14 cellular contexts compared by ENCODE assay signal in genomic region chrX:1778817-1779216, GRCh38.
DNase-seq lines count a peak whose midpoint lies in the region; ATAC-seq lines count a peak whose summit lies in the region.
"Had no signal": no experiment of that assay in that cellular context is flagged by ENCODE, and none has a peak within 500 bp of the region (broad histone marks: within the 10 kb centered on the region; RNA-seq: fewer than 3 reads in every experiment).

No MANE protein-coding gene starts in this region.

- no peak overlapping the region for H3K27ac Mint-ChIP-seq in activated naive CD8-positive, alpha-beta T cell treated with anti-CD3 and anti-CD28 coated beads, Interleukin-2, amount 50 U/mL, for 24 hours
- no peak overlapping the region for H3K27ac Mint-ChIP-seq in activated naive CD8-positive, alpha-beta T cell treated with anti-CD3 and anti-CD28 coated beads for 36 hours
- H3K27ac Mint-ChIP-seq in activated T-helper 17 cell treated with anti-CD3 and anti-CD28 coated beads, Interleukin-2, amount 50 U/mL, for 72 hours, result no peak overlapping the region

- H3K9me3 Mint-ChIP-seq in activated naive CD8-positive, alpha-beta T cell treated with anti-CD3 and anti-CD28 coated beads, Interleukin-2, amount 50 U/mL, for 24 hours, result peaks cover 3% of the 10 kb centered on the region
- peaks cover 6% of the 10 kb centered on the region for H3K9me3 Mint-ChIP-seq in activated naive CD8-positive, alpha-beta T cell treated with anti-CD3 and anti-CD28 coated beads for 36 hours
- H3K9me3 Mint-ChIP-seq in activated T-helper 17 cell treated with anti-CD3 and anti-CD28 coated beads, Interleukin-2, amount 50 U/mL, for 72 hours, result peaks cover 12% of the 10 kb centered on the region

- H3K4me3 Mint-ChIP-seq in activated naive CD8-positive, alpha-beta T cell treated with anti-CD3 and anti-CD28 coated beads, Interleukin-2, amount 50 U/mL, for 24 hours, result no peak overlapping the region
- H3K4me3 Mint-ChIP-seq in activated naive CD8-positive, alpha-beta T cell treated with anti-CD3 and anti-CD28 coated beads for 36 hours, result no peak overlapping the region
- no peak overlapping the region for H3K4me3 Mint-ChIP-seq in activated T-helper 17 cell treated with anti-CD3 and anti-CD28 coated beads, Interleukin-2, amount 50 U/mL, for 72 hours

- H3K27me3 Mint-ChIP-seq in activated naive CD8-positive, alpha-beta T cell treated with anti-CD3 and anti-CD28 coated beads, Interleukin-2, amount 50 U/mL, for 24 hours, result peaks cover 2% of the 10 kb centered on the region
- no peaks in the 10 kb centered on the region for H3K27me3 Mint-ChIP-seq in activated naive CD8-positive, alpha-beta T cell treated with anti-CD3 and anti-CD28 coated beads for 36 hours
- peaks cover 2% of the 10 kb centered on the region for H3K27me3 Mint-ChIP-seq in activated T-helper 17 cell treated with anti-CD3 and anti-CD28 coated beads, Interleukin-2, amount 50 U/mL, for 72 hours

- ATAC-seq in activated naive CD8-positive, alpha-beta T cell treated with anti-CD3 and anti-CD28 coated beads, Interleukin-2, amount 50 U/mL, for 24 hours, result peak; percentile 54
- peak; percentile 69 for ATAC-seq in activated T-helper 17 cell treated with anti-CD3 and anti-CD28 coated beads, Interleukin-2, amount 50 U/mL, for 72 hours (replicated peaks)
- ATAC-seq: HepG2 had no signal

- DNase-seq in activated naive CD8-positive, alpha-beta T cell treated with anti-CD3 and anti-CD28 coated beads, Interleukin-2, amount 50 U/mL, for 24 hours, result no peak
- no peak for DNase-seq in activated naive CD8-positive, alpha-beta T cell treated with anti-CD3 and anti-CD28 coated beads for 36 hours
- DNase-seq in HT1080 (ENCODE audit: low read depth) (peak; percentile 57), NCI-H187 (lab: John Stamatoyannopoulos, UW) (no peak), iPS-NIHi7 (ENCODE audit: extremely low spot score) (no peak), DMS 273 treated with DMSO at 0.1 percent for 48 hours (lab: John Stamatoyannopoulos, UW) (no peak)
- DNase-seq: AML-193, Calu3, DMS79 treated with DMSO at 0.1 percent for 48 hours, NCI-H1417, NCI-H2029 treated with DMSO at 0.1 percent for 48 hours, NCI-H510A treated with DMSO at 0.1 percent for 48 hours had no signal

- peaks cover 2% of the 10 kb centered on the region for H3K4me1 Mint-ChIP-seq in activated naive CD8-positive, alpha-beta T cell treated with anti-CD3 and anti-CD28 coated beads, Interleukin-2, amount 50 U/mL, for 24 hours
- H3K4me1 Mint-ChIP-seq in activated naive CD8-positive, alpha-beta T cell treated with anti-CD3 and anti-CD28 coated beads for 36 hours, result no peaks in the 10 kb centered on the region
- H3K4me1 Mint-ChIP-seq in activated T-helper 17 cell treated with anti-CD3 and anti-CD28 coated beads, Interleukin-2, amount 50 U/mL, for 72 hours, result no peaks in the 10 kb centered on the region

- H3K36me3 Mint-ChIP-seq in activated naive CD8-positive, alpha-beta T cell treated with anti-CD3 and anti-CD28 coated beads, Interleukin-2, amount 50 U/mL, for 24 hours (ENCODE audit: low read depth), result no peaks in the 10 kb centered on the region
- H3K36me3 Mint-ChIP-seq in activated naive CD8-positive, alpha-beta T cell treated with anti-CD3 and anti-CD28 coated beads for 36 hours, result peaks cover 8% of the 10 kb centered on the region
- no peaks in the 10 kb centered on the region for H3K36me3 Mint-ChIP-seq in activated T-helper 17 cell treated with anti-CD3 and anti-CD28 coated beads, Interleukin-2, amount 50 U/mL, for 72 hours (ENCODE audit: low read depth)
